In the genomic region with DNA sequence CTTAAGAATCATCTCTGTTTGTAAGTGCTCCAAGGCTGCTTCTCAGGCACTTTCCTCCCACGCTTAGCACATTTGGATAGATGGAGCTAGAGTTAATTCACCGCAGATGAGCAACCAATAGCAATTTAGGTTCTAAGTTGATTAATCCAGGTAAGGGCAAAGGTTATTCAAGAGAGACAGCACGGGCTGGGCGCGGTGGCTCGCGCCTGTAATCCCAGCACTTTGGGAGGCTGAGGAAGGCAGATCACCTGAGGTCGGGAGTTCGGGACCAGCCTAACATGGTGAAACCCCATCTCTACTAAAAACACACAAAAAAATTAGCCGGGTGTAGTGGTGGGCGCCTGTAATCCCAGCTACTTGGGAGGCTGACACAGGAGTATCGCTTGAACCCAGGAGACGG, we compare ENCODE assay signal across 3 cellular contexts. TPM values are rescaled to one million over a fixed set of nuclear protein-coding genes. Genes with fewer than 3 reads are reported as not detected.
"Had no signal": no experiment of that assay in that cellular context is flagged by ENCODE, and none has a peak within 500 bp of the region (broad histone marks: within the 10 kb centered on the region; RNA-seq: fewer than 3 reads in every experiment).

No MANE protein-coding gene starts in this region.

RNA-seq across cellular contexts. Expression of a gene that starts 54.5 kb away (rescaled TPM):
- total RNA-seq: HT-29, IMR-90, K562 had no signal
